Comparison of ENCODE assay signal across 2 cellular contexts in genomic region chr10:35641430-35642015, GRCh38.
TF ChIP-seq lines count a peak whose summit lies in the region.

No MANE protein-coding gene starts in this region.

TF ChIP-seq in HEK293, 187 proteins besides CTCF, POLR2A, EP300 and RAD21:
- TF ChIP-seq ZNF548 (tag by site-specific recombination; IDR thresholded peaks at IDR 0.05) = no peak
- peak; percentile 87 for TF ChIP-seq ZIC2 (tag by site-specific recombination; IDR thresholded peaks at IDR 0.05)
- no peak for TF ChIP-seq ZNF645 (tag by site-specific recombination; IDR thresholded peaks at IDR 0.05)
- TF ChIP-seq MYNN (tag by site-specific recombination; IDR thresholded peaks at IDR 0.05; ENCODE audit: borderline replicate concordance) = no peak
- 0 out of 2 replicates have a peak, but pooled peaks have one; percentile 7 for TF ChIP-seq ZNF335 (tag by site-specific recombination; conservative IDR thresholded peaks at IDR 0.05)
- 0 out of 2 replicates have a peak, but pooled peaks have one; percentile 7 for TF ChIP-seq ZNF2 (tag by site-specific recombination; IDR thresholded peaks at IDR 0.05)
- TF ChIP-seq, protein P1, sequence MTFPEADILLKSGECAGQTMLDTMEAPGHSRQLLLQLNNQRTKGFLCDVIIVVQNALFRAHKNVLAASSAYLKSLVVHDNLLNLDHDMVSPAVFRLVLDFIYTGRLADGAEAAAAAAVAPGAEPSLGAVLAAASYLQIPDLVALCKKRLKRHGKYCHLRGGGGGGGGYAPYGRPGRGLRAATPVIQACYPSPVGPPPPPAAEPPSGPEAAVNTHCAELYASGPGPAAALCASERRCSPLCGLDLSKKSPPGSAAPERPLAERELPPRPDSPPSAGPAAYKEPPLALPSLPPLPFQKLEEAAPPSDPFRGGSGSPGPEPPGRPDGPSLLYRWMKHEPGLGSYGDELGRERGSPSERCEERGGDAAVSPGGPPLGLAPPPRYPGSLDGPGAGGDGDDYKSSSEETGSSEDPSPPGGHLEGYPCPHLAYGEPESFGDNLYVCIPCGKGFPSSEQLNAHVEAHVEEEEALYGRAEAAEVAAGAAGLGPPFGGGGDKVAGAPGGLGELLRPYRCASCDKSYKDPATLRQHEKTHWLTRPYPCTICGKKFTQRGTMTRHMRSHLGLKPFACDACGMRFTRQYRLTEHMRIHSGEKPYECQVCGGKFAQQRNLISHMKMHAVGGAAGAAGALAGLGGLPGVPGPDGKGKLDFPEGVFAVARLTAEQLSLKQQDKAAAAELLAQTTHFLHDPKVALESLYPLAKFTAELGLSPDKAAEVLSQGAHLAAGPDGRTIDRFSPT (tag by site-specific recombination; IDR thresholded peaks at IDR 0.05) = peak; percentile 45
- TF ChIP-seq ZNF501 (tag by site-specific recombination; IDR thresholded peaks at IDR 0.05) = peak; percentile 17; the same call in 1 of the 2 replicates
- peak; percentile 8 for TF ChIP-seq ZBTB26 (tag by site-specific recombination; optimal IDR thresholded peaks at IDR 0.05)
- TF ChIP-seq, protein P2, sequence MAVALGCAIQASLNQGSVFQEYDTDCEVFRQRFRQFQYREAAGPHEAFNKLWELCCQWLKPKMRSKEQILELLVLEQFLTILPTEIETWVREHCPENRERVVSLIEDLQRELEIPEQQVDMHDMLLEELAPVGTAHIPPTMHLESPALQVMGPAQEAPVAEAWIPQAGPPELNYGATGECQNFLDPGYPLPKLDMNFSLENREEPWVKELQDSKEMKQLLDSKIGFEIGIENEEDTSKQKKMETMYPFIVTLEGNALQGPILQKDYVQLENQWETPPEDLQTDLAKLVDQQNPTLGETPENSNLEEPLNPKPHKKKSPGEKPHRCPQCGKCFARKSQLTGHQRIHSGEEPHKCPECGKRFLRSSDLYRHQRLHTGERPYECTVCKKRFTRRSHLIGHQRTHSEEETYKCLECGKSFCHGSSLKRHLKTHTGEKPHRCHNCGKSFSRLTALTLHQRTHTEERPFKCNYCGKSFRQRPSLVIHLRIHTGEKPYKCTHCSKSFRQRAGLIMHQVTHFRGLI (tag by site-specific recombination; IDR thresholded peaks at IDR 0.05) = 0 out of 2 replicates have a peak, but pooled peaks have one; percentile 5
- TF ChIP-seq GLIS2 (tag by site-specific recombination; IDR thresholded peaks at IDR 0.05) = peak; percentile 75

TF ChIP-seq in HepG2, 621 proteins besides CTCF, POLR2A, EP300 and RAD21:
- TF ChIP-seq ZNF543 (CRISPR knock-in tag; IDR thresholded peaks at IDR 0.05) (0 out of 2 replicates have a peak, but pooled peaks have one; percentile 18), NONO (IDR thresholded peaks at IDR 0.05) (no peak), NONO (CRISPR knock-in tag; conservative IDR thresholded peaks at IDR 0.05) (no peak), MZF1 (CRISPR knock-in tag; IDR thresholded peaks at IDR 0.05; ENCODE audit: borderline replicate concordance) (no peak), RFX3 (CRISPR knock-in tag; IDR thresholded peaks at IDR 0.05) (no peak), ATF7-NPFF (CRISPR knock-in tag; IDR thresholded peaks at IDR 0.05; ENCODE audit: low read depth) (peak; percentile 6; the same call in 1 of the 2 replicates), ZNF589 (CRISPR knock-in tag; conservative IDR thresholded peaks at IDR 0.05) (no peak), ZNF513 (CRISPR knock-in tag; conservative IDR thresholded peaks at IDR 0.05) (no peak)
TF ChIP-seq in HepG2: peak in this region for 2.
